Comparison of ENCODE assay signal across 8 cellular contexts in the genomic region with DNA sequence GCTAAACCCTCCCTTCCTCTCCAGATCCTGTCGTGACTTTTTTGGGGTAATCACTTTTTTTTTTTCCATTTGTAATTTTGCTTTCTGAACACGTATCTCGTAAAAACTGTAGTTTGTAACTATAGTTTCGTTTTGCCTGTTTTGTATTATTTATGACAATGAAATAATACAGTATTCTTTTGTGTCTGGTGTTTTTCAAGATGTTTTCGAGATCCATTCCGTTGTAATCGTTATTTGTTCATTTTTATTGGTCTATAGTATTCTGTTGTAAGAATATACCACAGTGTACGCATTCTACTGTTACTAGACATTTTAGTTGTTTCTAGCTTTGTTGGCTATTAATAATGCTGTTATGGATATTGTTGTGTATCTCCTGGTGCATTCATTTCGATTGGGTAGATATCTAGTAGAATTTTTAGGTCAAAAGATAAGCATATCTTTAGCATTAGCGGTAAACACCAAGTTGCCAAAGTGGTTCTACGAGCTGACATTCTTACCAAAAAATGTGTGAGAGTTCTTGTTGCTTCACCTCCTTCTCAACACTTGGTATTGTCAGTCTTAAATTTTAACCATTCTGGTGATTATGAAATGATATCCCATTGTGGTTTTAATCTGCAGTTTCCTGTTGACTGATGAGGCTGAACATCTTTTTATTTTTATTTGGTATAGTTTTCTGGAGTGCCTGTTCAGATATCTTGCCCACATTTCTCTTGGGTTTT.
A peak's percentile ranks its signal among the peaks of the same experiment; 100 is the strongest.
DNase-seq lines count a peak whose midpoint lies in the region; ATAC-seq, FAIRE-seq and TF ChIP-seq lines count a peak whose summit lies in the region.

No MANE protein-coding gene starts in this region.

- DNase-seq in A549 (ENCODE audit: low read depth in 1 of 2, low spot score in 1 of 2) (no peak), K562 (ENCODE audit: extremely low read depth in 1 of 4, low spot score in 3 of 4) (no peak), NCI-H1417 treated with DMSO at 0.1 percent for 48 hours (lab: John Stamatoyannopoulos, UW) (no peak), SKM-1 (lab: John Stamatoyannopoulos, UW; ENCODE audit: unreplicated experiment) (no peak), DMS 273 (lab: John Stamatoyannopoulos, UW; ENCODE audit: unreplicated experiment) (no peak)

- TF ChIP-seq RAD21 in A549 (conservative IDR thresholded peaks at IDR 0.05 in 1 of 2, IDR thresholded peaks at IDR 0.05 in 1 of 2) (no peak), K562 (CRISPR knock-in tag; conservative IDR thresholded peaks at IDR 0.05 in 1 of 2, IDR thresholded peaks at IDR 0.05 in 1 of 2) (no peak)

- POLR2A ChIA-PET in A549 (lab: Yijun Ruan, JAX) (no interaction called here), HEK293 (lab: Yijun Ruan, JAX) (interaction anchor here (0.6 kb wide), 1 partner anchor 11 kb away, joined by 4 read pairs; no protein-coding TSS in a partner anchor), K562 (lab: Yijun Ruan, JAX) (interaction anchor here (1.1 to 1.4 kb wide), 3 partner anchors 9 to 136 kb away, joined by 3 to 5 read pairs (median 5); no protein-coding TSS in a partner anchor)

- FAIRE-seq in A549 (lab: Jason Lieb, UNC) (no peak), K562 (lab: Jason Lieb, UNC) (peak; percentile 66)

- H3K4me3 ChIP-seq in A549 (peak overlapping the region; percentile 83), HEK293 (ENCODE audit: low read depth, low read length) (peak overlapping the region; percentile 87), K562 (peak overlapping the region; percentile 76), mononuclear cell (ENCODE audit: low read length) (peak overlapping the region; percentile 40)

- H3K27ac ChIP-seq in A549 (peak overlapping the region; percentile 79 to 87; a peak in 3 of 6 replicates), HEK293 (ENCODE audit: extremely low read depth, low read depth, low read length) (no peak overlapping the region; the same call in 1 of the 2 replicates), K562 (ENCODE audit: extremely low read depth, low read depth, low read length) (peak overlapping the region; percentile 71; the same call in 2 of the 3 replicates)

- H3K79me2 ChIP-seq in K562 (ENCODE audit: control insufficient read depth, insufficient read depth, low read length): peaks cover 48% of the 10 kb centered on the region

- intact Hi-C loops in K562 (cut with micrococcal nuclease): loop anchor here (2.0 kb wide), 1 partner anchor 220 kb away; no protein-coding TSS in a partner anchor

- ATAC-seq in A549 (no peak), K562 (no peak), HG03432 (IDR thresholded peaks at IDR 0.05; ENCODE audit: unreplicated experiment) (no peak)

- CTCF ChIA-PET in A549 (lab: Yijun Ruan, JAX) (interaction anchor here (0.7 to 3.2 kb wide), 4 partner anchors 9 to 309 kb away, joined by 3 to 17 read pairs (median 4); no protein-coding TSS in a partner anchor), HEK293 (lab: Yijun Ruan, JAX) (interaction anchor here (0.6 to 0.8 kb wide), 5 partner anchors 24 to 346 kb away, joined by 3 to 4 read pairs (median 3); no protein-coding TSS in a partner anchor), K562 (lab: Yijun Ruan, JAX; ENCODE audit: low intra/inter-chr PET ratio) (no interaction called here)

- TF ChIP-seq CTCF in A549 (IDR thresholded peaks at IDR 0.05) (no peak), HEK293 (tag by site-specific recombination; IDR thresholded peaks at IDR 0.05) (no peak), K562 (IDR thresholded peaks at IDR 0.05 in 2 of 3, conservative IDR thresholded peaks at IDR 0.05 in 1 of 3; ENCODE audit: insufficient read depth in 2 of 3, low read depth in 1 of 3, low read length in 3 of 3) (no peak)

- H3K9me3 ChIP-seq in A549 (peaks cover 12% of the 10 kb centered on the region), HEK293 (ENCODE audit: control insufficient read depth, insufficient read depth, low read depth, low read length) (no peaks in the 10 kb centered on the region; the same call in 1 of the 2 replicates), K562 (replicated peaks; ENCODE audit: control insufficient read depth, insufficient read depth, low read depth, low read length) (peaks cover 6% of the 10 kb centered on the region), mononuclear cell (ENCODE audit: low read depth, low read length) (no peaks in the 10 kb centered on the region)

- H3K4me2 ChIP-seq in A549 (peak overlapping the region; percentile 92), K562 (ENCODE audit: insufficient read depth, low read length) (peak overlapping the region; percentile 68)

- H3K27me3 ChIP-seq in K562 (ENCODE audit: control insufficient read depth in 2 of 2, insufficient read depth in 2 of 2, low read length in 2 of 2): peaks cover 2 to 16% of the 10 kb centered on the region in 2 experiments; a peak in 3 of 5 replicates
- peaks cover 27% of the 10 kb centered on the region for H3K27me3 ChIP-seq in mononuclear cell (ENCODE audit: insufficient read depth, low read length)

- in situ Hi-C loops in K562 (cut with MboI): no loop called here

- H3K9me1 ChIP-seq in K562 (ENCODE audit: control insufficient read depth, insufficient read depth, low read length): no peaks in the 10 kb centered on the region

- H2AFZ ChIP-seq in K562 (ENCODE audit: low read depth, low read length): no peak overlapping the region

- BruUV-seq in K562 (replicated peaks; lab: Mats Ljungman, UMichigan): TSS peak; percentile 59

- WGBS in A549 (ENCODE audit: missing lambda C conversion rate): 63% methylated on average over 11 of the region's 11 CpGs
- WGBS in K562 (ENCODE audit: insufficient coverage, low coverage, missing lambda C conversion rate): 4% methylated on average over 11 of the region's 11 CpGs

- H3K36me3 ChIP-seq in HEK293 (ENCODE audit: control insufficient read depth in 2 of 2, insufficient read depth in 1 of 2, low read length in 2 of 2) (peaks cover 0 to 3% of the 10 kb centered on the region in 2 experiments; a peak in 1 of 3 replicates), K562 (ENCODE audit: control insufficient read depth, insufficient read depth, low read length) (no peaks in the 10 kb centered on the region)

- H4K20me1 ChIP-seq in K562 (replicated peaks; ENCODE audit: control insufficient read depth, insufficient read depth, low read length): no peaks in the 10 kb centered on the region

- H3K9ac ChIP-seq in K562 (ENCODE audit: insufficient read depth in 1 of 2, low read depth in 2 of 2, low read length in 2 of 2): peak overlapping the region; percentile 56 to 95; a peak in 3 of 4 replicates

- 0 out of 3 replicates have a peak, but pooled peaks cover 3% of the 10 kb centered on the region for H3K4me1 ChIP-seq in A549
- no peaks in the 10 kb centered on the region for H3K4me1 ChIP-seq in HEK293 (ENCODE audit: control insufficient read depth, insufficient read depth, low read length)
- peaks cover 0 to 8% of the 10 kb centered on the region in 2 experiments; a peak in 2 of 5 replicates for H3K4me1 ChIP-seq in K562 (replicated peaks in 1 of 2; ENCODE audit: control insufficient read depth in 2 of 2, insufficient read depth in 2 of 2, low read length in 2 of 2)
- H3K4me1 ChIP-seq in mononuclear cell (ENCODE audit: insufficient read depth, low read length): peaks cover 6% of the 10 kb centered on the region

- no peak for TF ChIP-seq POLR2A in A549 (IDR thresholded peaks at IDR 0.05; ENCODE audit: low read length)
- no peak for TF ChIP-seq POLR2A in K562 (conservative IDR thresholded peaks at IDR 0.05)

- TF ChIP-seq EP300 in A549 (IDR thresholded peaks at IDR 0.05) (no peak), K562 (IDR thresholded peaks at IDR 0.05; ENCODE audit: low read length) (no peak)

TF ChIP-seq in A549, 52 proteins besides CTCF, POLR2A, EP300 and RAD21 (continues in another document):
- TF ChIP-seq, protein P1, sequence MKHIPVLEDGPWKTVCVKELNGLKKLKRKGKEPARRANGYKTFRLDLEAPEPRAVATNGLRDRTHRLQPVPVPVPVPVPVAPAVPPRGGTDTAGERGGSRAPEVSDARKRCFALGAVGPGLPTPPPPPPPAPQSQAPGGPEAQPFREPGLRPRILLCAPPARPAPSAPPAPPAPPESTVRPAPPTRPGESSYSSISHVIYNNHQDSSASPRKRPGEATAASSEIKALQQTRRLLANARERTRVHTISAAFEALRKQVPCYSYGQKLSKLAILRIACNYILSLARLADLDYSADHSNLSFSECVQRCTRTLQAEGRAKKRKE (CRISPR knock-in tag; IDR thresholded peaks at IDR 0.05; ENCODE audit: low read depth): no peak

TF ChIP-seq in HEK293, 187 proteins besides CTCF, POLR2A, EP300 and RAD21:
- TF ChIP-seq TRIM28 (IDR thresholded peaks at IDR 0.05; ENCODE audit: borderline replicate concordance, low read length) (peak; percentile 47; the same call in 1 of the 2 replicates), ZNF335 (tag by site-specific recombination; conservative IDR thresholded peaks at IDR 0.05) (0 out of 2 replicates have a peak, but pooled peaks have one; percentile 60), TCF7L2 (IDR thresholded peaks at IDR 0.05; ENCODE audit: borderline replicate concordance, low read depth, low read length) (no peak), ZNF146 (tag by site-specific recombination; IDR thresholded peaks at IDR 0.05) (0 out of 2 replicates have a peak, but pooled peaks have one; percentile 28)
